In genomic region chr2:163132850-163133249, GRCh38 we compare ENCODE assay signal across 8 cellular contexts.
A peak's percentile ranks its signal among the peaks of the same experiment; 100 is the strongest.
DNase-seq lines count a peak whose midpoint lies in the region; ATAC-seq, FAIRE-seq and TF ChIP-seq lines count a peak whose summit lies in the region.

No MANE protein-coding gene starts in this region.

- no peak for TF ChIP-seq EP300 in neural cell (conservative IDR thresholded peaks at IDR 0.05; ENCODE audit: poor library complexity, severe bottlenecking)

- H3K9ac ChIP-seq in adipocyte (ENCODE audit: low read length), result no peak overlapping the region
- no peak overlapping the region for H3K9ac ChIP-seq in neural cell (ENCODE audit: low read length)

- no peak overlapping the region for H2AFZ ChIP-seq in neural cell (ENCODE audit: low read depth, low read length)

- no peaks in the 10 kb centered on the region for H3K4me1 ChIP-seq in adipocyte (ENCODE audit: control insufficient read depth, insufficient read depth, low read length)

- H3K4me3 ChIP-seq in adipocyte (ENCODE audit: low read length) (no peak overlapping the region), neural cell (ENCODE audit: low read length) (no peak overlapping the region)

- TF ChIP-seq RAD21 in neural cell (conservative IDR thresholded peaks at IDR 0.05), result peak; percentile 84

- peak; percentile 94 for FAIRE-seq in A204.1 (lab: Jason Lieb, UNC)

- no peaks in the 10 kb centered on the region for H3K36me3 ChIP-seq in adipocyte (ENCODE audit: control insufficient read depth, insufficient read depth, low read length, severe bottlenecking)
- no peaks in the 10 kb centered on the region for H3K36me3 ChIP-seq in neural cell (ENCODE audit: insufficient read depth, low read length)

- DNase-seq in NCI-H146 treated with DMSO at 0.1 percent for 48 hours (lab: John Stamatoyannopoulos, UW; ENCODE audit: unreplicated experiment) (peak; percentile 8), adipocyte (ENCODE audit: low read depth) (peak; percentile 65), NCI-H187 treated with DMSO at 0.1 percent for 48 hours (lab: John Stamatoyannopoulos, UW) (no peak), UCSD-AML1 (lab: John Stamatoyannopoulos, UW; ENCODE audit: unreplicated experiment) (no peak)

- no peaks in the 10 kb centered on the region for H3K9me3 ChIP-seq in adipocyte (ENCODE audit: control insufficient read depth, low read length)
- no peaks in the 10 kb centered on the region for H3K9me3 ChIP-seq in neural cell (ENCODE audit: low read length)

- no peaks in the 10 kb centered on the region for H3K79me2 ChIP-seq in neural cell (replicated peaks; ENCODE audit: insufficient read depth, low read length)

- no peaks in the 10 kb centered on the region for H3K9me2 ChIP-seq in neural cell (ENCODE audit: insufficient read depth, low read length)

- peak; percentile 76 for TF ChIP-seq CTCF in neural cell (IDR thresholded peaks at IDR 0.05; ENCODE audit: poor library complexity, severe bottlenecking)

- ATAC-seq in GM18870 (IDR thresholded peaks at IDR 0.05; ENCODE audit: unreplicated experiment) (peak; percentile 66), GM21576 (IDR thresholded peaks at IDR 0.05; ENCODE audit: unreplicated experiment) (no peak)

- H3F3A ChIP-seq in neural cell (ENCODE audit: insufficient read depth, low read length, poor library complexity, severe bottlenecking), result no peaks in the 10 kb centered on the region

- H3K27me3 ChIP-seq in adipocyte (replicated peaks; ENCODE audit: control insufficient read depth, insufficient read depth, low read length) (no peaks in the 10 kb centered on the region), neural cell (ENCODE audit: insufficient read depth, low read depth, low read length) (no peaks in the 10 kb centered on the region)

- H4K20me1 ChIP-seq in neural cell (ENCODE audit: insufficient read depth), result no peaks in the 10 kb centered on the region

- no peak overlapping the region for H3K27ac ChIP-seq in neural cell (ENCODE audit: low read length)

- no peak overlapping the region for H3K4me2 ChIP-seq in neural cell (ENCODE audit: low read length)

TF ChIP-seq in neural cell, 6 proteins besides CTCF, POLR2A, EP300 and RAD21:
- no peak for TF ChIP-seq TAF1 (IDR thresholded peaks at IDR 0.05; ENCODE audit: low read depth)
- peak; percentile 82 for TF ChIP-seq SMC3 (conservative IDR thresholded peaks at IDR 0.05; ENCODE audit: poor library complexity)

Comparison
In these comparisons a context has a peak if more than half of its experiments do, and no peak if none do; other contexts are left out.
1. DNase-seq: peak in NCI-H146 treated with DMSO at 0.1 percent for 48 hours (single experiment) and adipocyte (single experiment); none in NCI-H187 treated with DMSO at 0.1 percent for 48 hours (single experiment) and UCSD-AML1 (single experiment).